In the genomic region with DNA sequence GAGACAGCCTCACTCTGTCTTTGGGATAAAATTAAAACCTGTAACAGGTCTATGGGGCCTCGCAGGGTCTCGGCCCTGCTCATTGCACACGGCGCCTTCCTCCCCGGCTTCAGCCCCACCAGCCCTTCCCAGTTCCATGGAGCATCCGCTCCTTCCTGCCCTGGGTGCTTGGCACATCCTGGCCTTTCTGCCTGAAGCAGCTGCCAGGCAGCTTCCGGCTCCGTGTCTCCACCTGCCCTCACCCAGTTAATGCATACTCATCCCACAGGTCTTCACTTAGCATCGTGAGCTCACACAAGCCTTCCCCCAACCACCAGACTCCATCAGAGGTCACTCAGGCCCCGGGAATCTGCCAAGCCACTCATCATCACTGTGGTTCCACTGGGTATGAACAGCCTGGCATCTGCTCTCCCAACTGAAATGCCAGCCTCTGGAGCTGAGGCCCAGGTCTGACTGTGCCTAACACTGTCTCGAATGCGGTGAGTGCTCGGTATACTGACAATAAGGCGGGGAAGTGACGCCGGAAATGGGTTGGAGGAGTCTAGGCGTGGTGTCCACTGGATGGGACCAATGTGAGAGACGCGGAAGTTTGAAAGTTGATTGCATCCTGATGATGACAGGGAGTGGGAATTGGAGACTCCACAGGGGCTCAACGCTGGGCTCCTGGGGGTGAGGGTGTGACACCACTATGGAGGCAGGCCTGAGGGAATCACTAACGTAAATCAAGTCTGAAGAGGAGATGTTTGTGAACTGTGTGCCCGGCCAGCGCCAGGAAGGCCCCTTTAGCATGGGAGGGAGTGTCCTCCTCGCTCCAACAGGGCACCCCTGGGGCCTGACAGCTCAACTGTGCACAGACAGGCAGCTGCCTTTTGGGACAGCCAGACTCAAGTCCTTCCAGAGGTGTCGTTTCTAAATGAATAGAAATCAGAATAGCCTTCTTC, we compare ENCODE assay signal across 16 cellular contexts.
"Had no signal": no experiment of that assay in that cellular context is flagged by ENCODE, and none has a peak within 500 bp of the region (broad histone marks: within the 10 kb centered on the region; RNA-seq: fewer than 3 reads in every experiment).

No MANE protein-coding gene starts in this region.

- ATAC-seq: effector memory CD8-positive, alpha-beta T cell; left colon; stimulated activated naive B cell treated with anti-CD40 and anti-IgM and Interleukin-4, amounts not matched to agents 10 μg/mL and 1 μg/mL and 100 μg/mL, for 72 hours had no signal

- H3K27ac ChIP-seq: pancreas, tibial artery had no signal

- H3K4me1 ChIP-seq: adrenal gland, pancreas had no signal

- H3K4me3 Mint-ChIP-seq: activated CD4-positive, alpha-beta T cell treated with anti-CD3 and anti-CD28 coated beads, Interleukin-2, amount 10 ng/mL, durations not matched to agents 24 days and 14 days; activated naive CD4-positive, alpha-beta T cell treated with anti-CD3 and anti-CD28 coated beads, Interleukin-2, amount 50 U/mL, for 24 hours; effector memory CD8-positive, alpha-beta T cell; neural crest cell; stimulated activated naive B cell treated with anti-CD40 and anti-IgM and Interleukin-4, amounts not matched to agents 10 μg/mL and 1 μg/mL and 100 μg/mL, for 72 hours; T-helper 1 cell treated with Interleukin-12 subunit alpha and Interleukin-12 subunit beta and Interleukin-4 antibody, amounts not matched to agents 30 μg/mL and 1 μg/mL, for 36 hours had no signal

- H3K4me1 Mint-ChIP-seq: activated CD4-positive, alpha-beta T cell treated with anti-CD3 and anti-CD28 coated beads, Interleukin-2, amount 10 ng/mL, durations not matched to agents 24 days and 14 days; activated naive CD4-positive, alpha-beta T cell treated with anti-CD3 and anti-CD28 coated beads, Interleukin-2, amount 50 U/mL, for 24 hours; stimulated activated naive B cell treated with anti-CD40 and anti-IgM and Interleukin-4, amounts not matched to agents 10 μg/mL and 1 μg/mL and 100 μg/mL, for 72 hours had no signal

- H3K36me3 ChIP-seq: adrenal gland, pancreas, tibial artery, uterus had no signal

- H3K27ac Mint-ChIP-seq: activated CD4-positive, alpha-beta T cell treated with anti-CD3 and anti-CD28 coated beads, Interleukin-2, amount 10 ng/mL, durations not matched to agents 24 days and 14 days; activated naive CD4-positive, alpha-beta T cell treated with anti-CD3 and anti-CD28 coated beads, Interleukin-2, amount 50 U/mL, for 24 hours; effector memory CD8-positive, alpha-beta T cell; stimulated activated naive B cell treated with anti-CD40 and anti-IgM and Interleukin-4, amounts not matched to agents 10 μg/mL and 1 μg/mL and 100 μg/mL, for 72 hours; T-helper 1 cell treated with Interleukin-12 subunit alpha and Interleukin-12 subunit beta and Interleukin-4 antibody, amounts not matched to agents 30 μg/mL and 1 μg/mL, for 36 hours had no signal

- H3K9me3 Mint-ChIP-seq: activated CD4-positive, alpha-beta T cell treated with anti-CD3 and anti-CD28 coated beads, Interleukin-2, amount 10 ng/mL, durations not matched to agents 24 days and 14 days; activated naive CD4-positive, alpha-beta T cell treated with anti-CD3 and anti-CD28 coated beads, Interleukin-2, amount 50 U/mL, for 24 hours; effector memory CD8-positive, alpha-beta T cell; neural crest cell; stimulated activated naive B cell treated with anti-CD40 and anti-IgM and Interleukin-4, amounts not matched to agents 10 μg/mL and 1 μg/mL and 100 μg/mL, for 72 hours; T-helper 1 cell treated with Interleukin-12 subunit alpha and Interleukin-12 subunit beta and Interleukin-4 antibody, amounts not matched to agents 30 μg/mL and 1 μg/mL, for 36 hours had no signal

- H3K9me3 ChIP-seq: adrenal gland, pancreas, tibial artery, uterus had no signal

- H3K27me3 Mint-ChIP-seq: activated CD4-positive, alpha-beta T cell treated with anti-CD3 and anti-CD28 coated beads, Interleukin-2, amount 10 ng/mL, durations not matched to agents 24 days and 14 days had no signal

- H3K36me3 Mint-ChIP-seq: activated naive CD4-positive, alpha-beta T cell treated with anti-CD3 and anti-CD28 coated beads, Interleukin-2, amount 50 U/mL, for 24 hours; stimulated activated naive B cell treated with anti-CD40 and anti-IgM and Interleukin-4, amounts not matched to agents 10 μg/mL and 1 μg/mL and 100 μg/mL, for 72 hours had no signal

- H3K27me3 ChIP-seq: pancreas, tibial artery, uterus had no signal

- DNase-seq: activated CD4-positive, alpha-beta T cell treated with anti-CD3 and anti-CD28 coated beads, Interleukin-2, amount 10 ng/mL, durations not matched to agents 24 days and 14 days; activated CD8-positive, alpha-beta memory T cell treated with anti-CD3 and anti-CD28 coated beads, Interleukin-2, amount 50 U/mL, for 4 hours; activated effector memory CD4-positive, alpha-beta T cell treated with Interleukin-2 at 50 U/mL for 16 hours; activated T-cell treated with anti-CD3 and anti-CD28 coated beads, Interleukin-2, amount 50 U/mL, for 48 hours; effector memory CD8-positive, alpha-beta T cell; foreskin fibroblast; left colon; midbrain; stimulated activated naive B cell treated with anti-CD40 and anti-IgM and Interleukin-4, amounts not matched to agents 10 μg/mL and 1 μg/mL and 100 μg/mL, for 72 hours; tibial artery; uterus had no signal

- H3K4me3 ChIP-seq: adrenal gland, pancreas, tibial artery, uterus had no signal
